In genomic region chr16:89241187-89242003, GRCh38 we compare ENCODE assay signal across 8 cellular contexts. TPM values are rescaled to one million over a fixed set of nuclear protein-coding genes. Genes with fewer than 3 reads are reported as not detected.
DNase-seq lines count a peak whose midpoint lies in the region; ATAC-seq, FAIRE-seq and TF ChIP-seq lines count a peak whose summit lies in the region.

No MANE protein-coding gene starts in this region.

- H3K9ac ChIP-seq in endothelial cell of umbilical vein (replicated peaks; ENCODE audit: extremely low read depth, insufficient read depth, low read length) = peak overlapping the region; percentile 58

- peak overlapping the region; percentile 49 for H3K27ac ChIP-seq in endothelial cell of umbilical vein (ENCODE audit: insufficient read depth, low read depth, low read length)

- H3K4me2 ChIP-seq in endothelial cell of umbilical vein (ENCODE audit: insufficient read depth, low read length) = peak overlapping the region; percentile 95

- CTCF ChIA-PET in endothelial cell of umbilical vein (lab: Charles Lee) = interaction anchor here (0.9 to 2.5 kb wide), 3 partner anchors 15 to 26 kb away, joined by 3 to 9 read pairs (median 4); partner anchors contain the start of gene ZNF778

- no peaks in the 10 kb centered on the region for H3K9me3 ChIP-seq in endothelial cell of umbilical vein (replicated peaks; ENCODE audit: control insufficient read depth, insufficient read depth, low read length)
- no peaks in the 10 kb centered on the region for H3K9me3 ChIP-seq in mononuclear cell (ENCODE audit: low read depth, low read length)

- H3K27me3 ChIP-seq in endothelial cell of umbilical vein (ENCODE audit: control insufficient read depth in 2 of 2, insufficient read depth in 2 of 2, low read length in 2 of 2) (no peaks in the 10 kb centered on the region), mononuclear cell (ENCODE audit: insufficient read depth, low read length) (no peaks in the 10 kb centered on the region)

- DNase-seq in ACHN (peak; percentile 80), NOMO-1 treated with dmso at 0.1 percent for 144 hours (lab: John Stamatoyannopoulos, UW; ENCODE audit: unreplicated experiment) (peak; percentile 50), endothelial cell of umbilical vein (ENCODE audit: low read depth, low spot score) (peak; percentile 54)
- DNase-seq in activated CD8-positive, alpha-beta memory T cell treated with anti-CD3 and anti-CD28 coated beads, Interleukin-2, amount 50 U/mL, for 4 hours = peak; percentile 70
- peak; percentile 44 to 57 for DNase-seq in stimulated activated CD8-positive, alpha-beta memory T cell treated with anti-CD3 and anti-CD28 coated beads, Interleukin-2, amount 100 ng/mL, for 1 hour (ENCODE audit: low read depth in 2 of 2)

- TF ChIP-seq POLR2A in endothelial cell of umbilical vein (IDR thresholded peaks at IDR 0.05; ENCODE audit: low read depth, low read length) = no peak

- FAIRE-seq in endothelial cell of umbilical vein (lab: Jason Lieb, UNC) = peak; percentile 55

- H4K20me1 ChIP-seq in endothelial cell of umbilical vein (replicated peaks; ENCODE audit: control insufficient read depth, extremely low read depth, insufficient read depth, low read length) = no peaks in the 10 kb centered on the region

- no peaks in the 10 kb centered on the region for H3K79me2 ChIP-seq in endothelial cell of umbilical vein (ENCODE audit: control insufficient read depth, insufficient read depth, low read length)

- H2AFZ ChIP-seq in endothelial cell of umbilical vein (ENCODE audit: low read depth, low read length) = peak overlapping the region; percentile 77

- ATAC-seq in GM18861 (IDR thresholded peaks at IDR 0.05; ENCODE audit: unreplicated experiment) (peak; percentile 53), HG03342 (IDR thresholded peaks at IDR 0.05; ENCODE audit: unreplicated experiment) (peak; percentile 55)

- H3K4me3 ChIP-seq in endothelial cell of umbilical vein (replicated peaks in 1 of 3; ENCODE audit: insufficient read depth in 1 of 3, low read depth in 1 of 3, low read length in 3 of 3) (peak overlapping the region; percentile 35 to 72 (median 53)), mononuclear cell (ENCODE audit: low read length) (peak overlapping the region; percentile 67)

- H3K9me1 ChIP-seq in endothelial cell of umbilical vein (replicated peaks; ENCODE audit: control insufficient read depth, extremely low read depth, insufficient read depth, low read length) = no peaks in the 10 kb centered on the region

- POLR2A ChIA-PET in endothelial cell of umbilical vein (lab: Charles Lee) = no interaction called here

- dilution Hi-C loops in endothelial cell of umbilical vein (cut with MboI; ENCODE audit: extremely low pct_ligation_motif_present, low sequenced_read_pairs) = no loop called here

- no peak for TF ChIP-seq CTCF in endothelial cell of umbilical vein (IDR thresholded peaks at IDR 0.05; ENCODE audit: extremely low read depth in 1 of 2, insufficient read depth in 1 of 2, low read depth in 1 of 2, low read length in 2 of 2)

- intact Hi-C loops in endothelial cell of umbilical vein (cut with micrococcal nuclease) = no loop called here

- H3K36me3 ChIP-seq in endothelial cell of umbilical vein (ENCODE audit: control insufficient read depth in 2 of 2, extremely low read depth in 1 of 2, insufficient read depth in 2 of 2, low read length in 2 of 2) = no peaks in the 10 kb centered on the region

- H3K4me1 ChIP-seq in endothelial cell of umbilical vein (ENCODE audit: control insufficient read depth, extremely low read depth, insufficient read depth, low read length) (peaks cover 5% of the 10 kb centered on the region), mononuclear cell (ENCODE audit: insufficient read depth, low read length) (peaks cover 17% of the 10 kb centered on the region)

- TSS peak; percentile 91 for BruUV-seq in endothelial cell of umbilical vein (replicated peaks; lab: Mats Ljungman, UMichigan)

- in situ Hi-C loops in ACHN (cut with HindIII; ENCODE audit: low pct_ligation_motif_present, low pct_unique_long_range_greater_than_20kb, low sequenced_read_pairs) = no loop called here

TF ChIP-seq in endothelial cell of umbilical vein, 7 proteins besides CTCF, POLR2A, EP300 and RAD21:
- TF ChIP-seq GATA2 (IDR thresholded peaks at IDR 0.05; ENCODE audit: insufficient read depth, insufficient read length, low read depth, low read length) (no peak), JUN (IDR thresholded peaks at IDR 0.05; ENCODE audit: borderline replicate concordance, insufficient read depth, insufficient read length, low read depth) (peak; percentile 10), POLR2AphosphoS5 (IDR thresholded peaks at IDR 0.05; ENCODE audit: insufficient read depth, low read depth, low read length) (peak; percentile 63), MYC (IDR thresholded peaks at IDR 0.05; ENCODE audit: low read depth, low read length) (no peak)

RNA-seq across cellular contexts. Expression of gene ZNF778, which starts 23.9 kb away (rescaled TPM):
- 7.1 and 10.9 TPM in 2 replicates for total RNA-seq in endothelial cell of umbilical vein
- 3.8 and 4.8 TPM in 2 replicates for polyA plus RNA-seq in endothelial cell of umbilical vein
- 3.6 and 3.7 TPM in 2 replicates for polyA plus RNA-seq in endothelial cell of umbilical vein (2011; cell fraction: cytosol; rRNA removed)
- polyA plus RNA-seq in endothelial cell of umbilical vein (2011; cell fraction: nucleus; rRNA removed) = 10.3 and 15.6 TPM in 2 replicates
- 5.0 and 9.2 TPM in 2 replicates for polyA plus RNA-seq in endothelial cell of umbilical vein (2012)
- 9.7 and 19.6 TPM in 2 replicates for polyA minus RNA-seq in endothelial cell of umbilical vein
- 16.4 TPM for polyA minus RNA-seq in endothelial cell of umbilical vein (2011; cell fraction: cytosol; rRNA and poly(A)+ RNA removed)
- polyA minus RNA-seq in endothelial cell of umbilical vein (2011; cell fraction: nucleus; rRNA and poly(A)+ RNA removed) = 4.4 and 8.0 TPM in 2 replicates
- total RNA-seq in mononuclear cell = 34.2 TPM

RNA-seq across cellular contexts. Expression of gene SLC22A31, which starts 41.1 kb away (rescaled TPM):
- total RNA-seq in endothelial cell of umbilical vein (not detected in 2 replicates), mononuclear cell (not detected)
- 0.75 and 1.0 TPM in 2 replicates for polyA plus RNA-seq in endothelial cell of umbilical vein
- 0.23 and 0.47 TPM in 2 replicates for polyA plus RNA-seq in endothelial cell of umbilical vein (2011; cell fraction: cytosol; rRNA removed)
- polyA plus RNA-seq in endothelial cell of umbilical vein (2011; cell fraction: nucleus; rRNA removed) = 7.2 and 7.3 TPM in 2 replicates
- polyA plus RNA-seq in endothelial cell of umbilical vein (2012) = 0.37 and 1.1 TPM in 2 replicates
- 0.19 and 0.38 TPM in 2 replicates for polyA minus RNA-seq in endothelial cell of umbilical vein
- polyA minus RNA-seq in endothelial cell of umbilical vein (2011; cell fraction: cytosol; rRNA and poly(A)+ RNA removed) = not detected
- polyA minus RNA-seq in endothelial cell of umbilical vein (2011; cell fraction: nucleus; rRNA and poly(A)+ RNA removed) = 0.72 and 0.96 TPM in 2 replicates

Comparison
In these comparisons a context has a peak if more than half of its experiments do, and no peak if none do; other contexts are left out.
1. Peak in every context shown above with its lines: DNase-seq, ATAC-seq, H3K4me3 ChIP-seq and H3K27ac ChIP-seq.